In the genomic region with DNA sequence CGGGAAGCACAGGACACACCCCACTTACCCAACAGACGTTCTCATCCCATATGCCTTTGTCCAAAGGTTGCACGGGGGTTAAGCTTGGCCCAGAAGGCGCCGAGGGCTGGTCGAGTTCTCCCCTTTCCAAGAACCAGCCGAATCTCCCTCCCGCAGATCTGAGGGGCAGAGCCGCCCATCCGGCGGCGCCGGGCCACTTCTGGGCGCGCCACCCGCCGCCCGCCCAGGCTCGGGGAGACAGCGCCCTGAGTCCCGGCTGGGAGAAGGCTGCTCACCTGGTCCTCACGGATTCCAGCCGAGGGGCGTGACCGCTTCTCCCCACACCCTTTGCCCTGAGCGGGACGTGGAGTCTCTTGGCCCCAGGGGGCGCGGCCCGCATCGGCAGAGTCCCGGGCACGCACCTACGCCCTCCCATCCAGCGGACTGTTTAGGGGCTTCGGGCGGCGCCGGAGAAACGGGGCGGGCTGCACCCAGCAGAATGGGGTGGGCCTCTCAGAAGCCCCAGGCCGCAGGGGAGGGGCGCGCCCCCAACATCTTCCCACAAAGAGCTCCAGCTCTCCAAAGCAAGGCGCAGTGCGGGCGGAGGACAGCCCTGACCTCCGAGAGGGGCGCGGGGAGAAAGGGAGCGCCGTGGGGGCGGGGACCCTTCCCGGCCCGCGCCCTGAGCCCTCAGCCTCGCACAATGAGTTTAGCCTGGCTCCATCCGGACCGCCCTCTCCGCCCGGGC, we compare ENCODE assay signal across 8 cellular contexts. TPM values are rescaled to one million over a fixed set of nuclear protein-coding genes. Genes with fewer than 3 reads are reported as not detected.
A peak's percentile ranks its signal among the peaks of the same experiment; 100 is the strongest.
DNase-seq lines count a peak whose midpoint lies in the region; ATAC-seq, FAIRE-seq and TF ChIP-seq lines count a peak whose summit lies in the region.

No MANE protein-coding gene starts in this region.

- no peaks in the 10 kb centered on the region for H3K9me3 ChIP-seq in HUES48 (ENCODE audit: control insufficient read depth, insufficient read depth, low read length)
- H3K9me3 ChIP-seq in pancreas: no peaks in the 10 kb centered on the region

- peaks cover 12% of the 10 kb centered on the region for H3K4me1 Mint-ChIP-seq in activated CD8-positive, alpha-beta T cell treated with anti-CD3 and anti-CD28 coated beads, Interleukin-2, amount 10 ng/mL, durations not matched to agents 7 days and 5 days (ENCODE audit: low read depth)

- peak overlapping the region; percentile 31; the same call in 1 of the 2 replicates for H3K9ac ChIP-seq in HUES48 (ENCODE audit: low read depth, low read length)

- peaks cover 58% of the 10 kb centered on the region for H3K27me3 Mint-ChIP-seq in activated CD8-positive, alpha-beta T cell treated with anti-CD3 and anti-CD28 coated beads, Interleukin-2, amount 10 ng/mL, durations not matched to agents 7 days and 5 days (ENCODE audit: low read depth)

- POLR2A ChIA-PET in activated CD8-positive, alpha-beta T cell treated with anti-CD3 and anti-CD28 coated beads, Interleukin-2, amount 10 ng/mL, durations not matched to agents 7 days and 5 days (lab: Charles Lee): no interaction called here

- H3K4me1 ChIP-seq in HUES48 (ENCODE audit: control insufficient read depth, insufficient read depth, low read length): peaks cover 19% of the 10 kb centered on the region
- peaks cover 7% of the 10 kb centered on the region for H3K4me1 ChIP-seq in foreskin keratinocyte
- peaks cover 0 to 9% (median 0%) of the 10 kb centered on the region in 3 donors for H3K4me1 ChIP-seq in pancreas

- in situ Hi-C loops in Caki2 (cut with HindIII; ENCODE audit: low pct_unique_long_range_greater_than_20kb, low sequenced_read_pairs): no loop called here

- H3K36me3 ChIP-seq in HUES48 (ENCODE audit: control insufficient read depth, insufficient read depth, low read length) (no peaks in the 10 kb centered on the region), pancreas (no peaks in the 10 kb centered on the region)

- TF ChIP-seq CTCF in foreskin keratinocyte (conservative IDR thresholded peaks at IDR 0.05) (peak; percentile 4), pancreas (IDR thresholded peaks at IDR 0.05) (no peak)

- peak overlapping the region; percentile 69 for H3K4me3 Mint-ChIP-seq in activated CD8-positive, alpha-beta T cell treated with anti-CD3 and anti-CD28 coated beads, Interleukin-2, amount 10 ng/mL, durations not matched to agents 7 days and 5 days

- peaks cover 4% of the 10 kb centered on the region for H3K36me3 Mint-ChIP-seq in activated CD8-positive, alpha-beta T cell treated with anti-CD3 and anti-CD28 coated beads, Interleukin-2, amount 10 ng/mL, durations not matched to agents 7 days and 5 days (ENCODE audit: low read depth)

- H3K9me3 Mint-ChIP-seq in activated CD8-positive, alpha-beta T cell treated with anti-CD3 and anti-CD28 coated beads, Interleukin-2, amount 10 ng/mL, durations not matched to agents 7 days and 5 days (ENCODE audit: insufficient read depth): no peaks in the 10 kb centered on the region

- H3K27me3 ChIP-seq in HUES48 (ENCODE audit: control insufficient read depth, insufficient read depth, low read length): peaks cover 25% of the 10 kb centered on the region
- no peaks in the 10 kb centered on the region for H3K27me3 ChIP-seq in foreskin keratinocyte
- no peaks in the 10 kb centered on the region for H3K27me3 ChIP-seq in pancreas

- ATAC-seq in activated CD8-positive, alpha-beta T cell treated with anti-CD3 and anti-CD28 coated beads, Interleukin-2, amount 10 ng/mL, durations not matched to agents 7 days and 5 days: peak; percentile 71
- ATAC-seq in foreskin keratinocyte (peak; percentile 62), pancreas (peak; percentile 53 to 74 (median 68)), HG02870 (IDR thresholded peaks at IDR 0.05; ENCODE audit: unreplicated experiment) (no peak)

- CTCF ChIA-PET in activated CD8-positive, alpha-beta T cell treated with anti-CD3 and anti-CD28 coated beads, Interleukin-2, amount 10 ng/mL, durations not matched to agents 7 days and 5 days (lab: Charles Lee): interaction anchor here (2.7 kb wide), 1 partner anchor 9 kb away, joined by 19 read pairs; no protein-coding TSS in a partner anchor

- peak overlapping the region; percentile 47 for H3K27ac ChIP-seq in HUES48 (ENCODE audit: low read depth, low read length)
- H3K27ac ChIP-seq in foreskin keratinocyte: peak overlapping the region; percentile 31
- H3K27ac ChIP-seq in pancreas: peak overlapping the region in 3 of 4 donors; percentile 35 to 85 (median 49)

- no peak for FAIRE-seq in pancreas (lab: Jason Lieb, UNC)

- intact Hi-C loops in pancreas (cut with DNase I): no loop called here

- peak; percentile 18 for DNase-seq in Caki2 (ENCODE audit: low read depth)
- no peak for DNase-seq in activated CD8-positive, alpha-beta T cell treated with anti-CD3 and anti-CD28 coated beads, Interleukin-2, amount 10 ng/mL, durations not matched to agents 7 days and 5 days
- peak in 1 of 2 donors; percentile 35 for DNase-seq in foreskin keratinocyte
- peak; percentile 21 to 77 (median 47) for DNase-seq in pancreas
- DNase-seq in superior temporal gyrus (ENCODE audit: extremely low spot score): no peak
- no peak for DNase-seq in NCI-H1436 treated with DMSO at 0.1 percent for 48 hours (lab: John Stamatoyannopoulos, UW)

- H3K27ac Mint-ChIP-seq in activated CD8-positive, alpha-beta T cell treated with anti-CD3 and anti-CD28 coated beads, Interleukin-2, amount 10 ng/mL, durations not matched to agents 7 days and 5 days: no peak overlapping the region

- H3K4me3 ChIP-seq in HUES48 (ENCODE audit: low read depth, low read length) (peak overlapping the region; percentile 90), pancreas (peak overlapping the region; percentile 52 to 76 (median 72))

- WGBS in pancreas, 2 donors: 0 to 1% methylated on average over 44 to 61 of the region's 61 CpGs

RNA-seq across cellular contexts. Expression of gene GPR161, which starts 0.6 kb away (rescaled TPM):
- total RNA-seq in Caki2 (2014; rRNA removed; shearing (Covaris generic); ENCODE audit: low replicate concordance): 7.2 and 7.8 TPM in 2 replicates
- total RNA-seq in activated CD8-positive, alpha-beta T cell treated with anti-CD3 and anti-CD28 coated beads, Interleukin-2, amount 10 ng/mL, durations not matched to agents 7 days and 5 days: not detected
- 20.8 and 23.6 TPM in 2 replicates for total RNA-seq in foreskin keratinocyte
- 11.4 and 11.6 TPM in 2 replicates for polyA plus RNA-seq in foreskin keratinocyte
- 1 to 10 TPM; 6.3 to 9.7 (median 9.3) TPM for total RNA-seq in pancreas
- 1 to 10 TPM; 2.5 to 3.6 TPM for polyA plus RNA-seq in pancreas

RNA-seq across cellular contexts. Expression of gene TIPRL, which starts 42.6 kb away (rescaled TPM):
- 22.1 and 35.7 TPM in 2 replicates for total RNA-seq in Caki2 (2014; rRNA removed; shearing (Covaris generic); ENCODE audit: low replicate concordance)
- 10 to 100 TPM; 48.6 to 53.6 TPM for total RNA-seq in activated CD8-positive, alpha-beta T cell treated with anti-CD3 and anti-CD28 coated beads, Interleukin-2, amount 10 ng/mL, durations not matched to agents 7 days and 5 days
- total RNA-seq in foreskin keratinocyte: 35.9 and 37.0 TPM in 2 replicates
- 25.2 and 28.0 TPM in 2 replicates for polyA plus RNA-seq in foreskin keratinocyte
- 10 to 100 TPM; 11.9 to 17.3 (median 14.3) TPM for total RNA-seq in pancreas
- 10 to 100 TPM in 1 of 2 donors, 1 to 10 TPM in 1; 6.8 to 10.2 TPM for polyA plus RNA-seq in pancreas

Comparison
In these comparisons a context has a peak if more than half of its experiments do, and no peak if none do; other contexts are left out.
1. DNase-seq: peak in Caki2 (single experiment) and pancreas (6 of 6); none in activated CD8-positive, alpha-beta T cell treated with anti-CD3 and anti-CD28 coated beads, Interleukin-2, amount 10 ng/mL, durations not matched to agents 7 days and 5 days (single experiment), superior temporal gyrus (single experiment) and NCI-H1436 treated with DMSO at 0.1 percent for 48 hours (single experiment).
2. Peak in every context shown above with its lines, with median percentiles within 50 percentile points of each other: H3K27ac ChIP-seq.